17 cellular contexts compared by ENCODE assay signal in the genomic region with DNA sequence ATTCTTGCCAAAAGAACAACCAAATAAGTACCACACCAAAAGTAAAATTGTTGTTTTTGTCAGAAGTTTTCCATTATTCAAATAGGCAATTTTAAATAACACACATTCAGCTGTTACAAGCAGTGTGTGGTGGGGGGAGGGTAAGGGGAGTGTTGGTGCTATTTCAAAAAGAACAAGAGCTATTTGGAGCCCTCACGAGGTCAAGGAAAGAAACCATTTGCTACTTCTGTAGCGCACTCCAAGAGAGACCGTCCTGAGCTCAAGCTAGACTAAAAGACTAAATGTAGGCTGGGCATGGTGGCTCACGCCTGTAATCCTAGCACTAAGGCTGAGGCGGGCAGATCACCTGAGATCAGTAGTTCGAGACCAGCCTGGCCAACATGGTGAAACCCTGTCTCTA. TPM values are rescaled to one million over a fixed set of nuclear protein-coding genes. Genes with fewer than 3 reads are reported as not detected.
"Had no signal": no experiment of that assay in that cellular context is flagged by ENCODE, and none has a peak within 500 bp of the region (broad histone marks: within the 10 kb centered on the region; RNA-seq: fewer than 3 reads in every experiment).

No MANE protein-coding gene starts in this region.

- H3K27ac Mint-ChIP-seq: activated CD4-positive, alpha-beta memory T cell treated with anti-CD3 and anti-CD28 coated beads for 36 hours; activated CD8-positive, alpha-beta memory T cell treated with anti-CD3 and anti-CD28 coated beads, Interleukin-2, amount 10 ng/mL, durations not matched to agents 7 days and 5 days; activated naive CD4-positive, alpha-beta T cell treated with anti-CD3 and anti-CD28 coated beads, Interleukin-2, amount 10 ng/mL, durations not matched to agents 7 days and 5 days; activated T-helper 2 cell treated with anti-CD3 and anti-CD28 coated beads, Interferon-gamma antibody, Interleukin-2, Interleukin-4, amounts not matched to agents 10 μg/mL and 5 μg/mL and 100 μg/mL, durations not matched to agents 14 hours and 24 hours and 36 hours; naive thymus-derived CD4-positive, alpha-beta T cell; stimulated activated memory B cell treated with anti-CD40 and anti-IgM and Interleukin-4, amounts not matched to agents 10 μg/mL and 1 μg/mL and 100 μg/mL, for 72 hours had no signal

- H3K4me1 ChIP-seq: colonic mucosa, tibial artery, uterus had no signal

- H3K4me3 Mint-ChIP-seq: activated CD4-positive, alpha-beta memory T cell treated with anti-CD3 and anti-CD28 coated beads for 36 hours; activated CD8-positive, alpha-beta memory T cell treated with anti-CD3 and anti-CD28 coated beads, Interleukin-2, amount 10 ng/mL, durations not matched to agents 7 days and 5 days; activated naive CD4-positive, alpha-beta T cell treated with anti-CD3 and anti-CD28 coated beads, Interleukin-2, amount 10 ng/mL, durations not matched to agents 7 days and 5 days; naive thymus-derived CD4-positive, alpha-beta T cell; stimulated activated memory B cell treated with anti-CD40 and anti-IgM and Interleukin-4, amounts not matched to agents 10 μg/mL and 1 μg/mL and 100 μg/mL, for 72 hours had no signal

- ATAC-seq: activated CD8-positive, alpha-beta memory T cell treated with anti-CD3 and anti-CD28 coated beads, Interleukin-2, amount 10 ng/mL, durations not matched to agents 7 days and 5 days; esophagus mucosa; left cardiac atrium; naive thymus-derived CD4-positive, alpha-beta T cell; stimulated activated memory B cell treated with anti-CD40 and anti-IgM and Interleukin-4, amounts not matched to agents 10 μg/mL and 1 μg/mL and 100 μg/mL, for 72 hours had no signal

- H3K27ac ChIP-seq: colonic mucosa, ovary, tibial artery, uterus had no signal

- H3K36me3 Mint-ChIP-seq: activated CD4-positive, alpha-beta memory T cell treated with anti-CD3 and anti-CD28 coated beads for 36 hours; activated CD8-positive, alpha-beta memory T cell treated with anti-CD3 and anti-CD28 coated beads, Interleukin-2, amount 10 ng/mL, durations not matched to agents 7 days and 5 days; activated naive CD4-positive, alpha-beta T cell treated with anti-CD3 and anti-CD28 coated beads, Interleukin-2, amount 10 ng/mL, durations not matched to agents 7 days and 5 days; naive thymus-derived CD4-positive, alpha-beta T cell; stimulated activated memory B cell treated with anti-CD40 and anti-IgM and Interleukin-4, amounts not matched to agents 10 μg/mL and 1 μg/mL and 100 μg/mL, for 72 hours had no signal

- H3K27me3 ChIP-seq: colonic mucosa, ovary, uterus had no signal

- DNase-seq: activated CD4-positive, alpha-beta memory T cell treated with anti-CD3 and anti-CD28 coated beads for 36 hours; activated CD4-positive, alpha-beta T cell treated with anti-CD3 and anti-CD28 coated beads for 1 hour; activated CD8-positive, alpha-beta memory T cell treated with anti-CD3 and anti-CD28 coated beads, Interleukin-2, amount 10 ng/mL, durations not matched to agents 7 days and 5 days; activated naive CD4-positive, alpha-beta T cell treated with anti-CD3 and anti-CD28 coated beads, Interleukin-2, amount 10 ng/mL, durations not matched to agents 7 days and 5 days; activated T-cell treated with anti-CD3 and anti-CD28 coated beads, Interleukin-2, amount 50 U/mL, for 1 hour; colonic mucosa; foreskin melanocyte; left cardiac atrium; naive thymus-derived CD4-positive, alpha-beta T cell; ovary; T-helper 1 cell; tibial artery; uterus had no signal

- H3K9me3 Mint-ChIP-seq: activated CD4-positive, alpha-beta memory T cell treated with anti-CD3 and anti-CD28 coated beads for 36 hours; activated naive CD4-positive, alpha-beta T cell treated with anti-CD3 and anti-CD28 coated beads, Interleukin-2, amount 10 ng/mL, durations not matched to agents 7 days and 5 days; activated T-helper 2 cell treated with anti-CD3 and anti-CD28 coated beads, Interferon-gamma antibody, Interleukin-2, Interleukin-4, amounts not matched to agents 10 μg/mL and 5 μg/mL and 100 μg/mL, durations not matched to agents 14 hours and 24 hours and 36 hours; stimulated activated memory B cell treated with anti-CD40 and anti-IgM and Interleukin-4, amounts not matched to agents 10 μg/mL and 1 μg/mL and 100 μg/mL, for 72 hours had no signal

- H3K4me3 ChIP-seq: colonic mucosa, lung, ovary, tibial artery, uterus had no signal

- H3K36me3 ChIP-seq: colonic mucosa, ovary, tibial artery, uterus had no signal

- H3K9me3 ChIP-seq: colonic mucosa, ovary, tibial artery, uterus had no signal

- H3K4me1 Mint-ChIP-seq: activated CD8-positive, alpha-beta memory T cell treated with anti-CD3 and anti-CD28 coated beads, Interleukin-2, amount 10 ng/mL, durations not matched to agents 7 days and 5 days; activated naive CD4-positive, alpha-beta T cell treated with anti-CD3 and anti-CD28 coated beads, Interleukin-2, amount 10 ng/mL, durations not matched to agents 7 days and 5 days; stimulated activated memory B cell treated with anti-CD40 and anti-IgM and Interleukin-4, amounts not matched to agents 10 μg/mL and 1 μg/mL and 100 μg/mL, for 72 hours had no signal

RNA-seq across cellular contexts. Expression of gene IGF2BP2, which starts 21.2 kb away (rescaled TPM):
- polyA plus RNA-seq: naive thymus-derived CD4-positive, alpha-beta T cell had no signal
